15 cellular contexts compared by ENCODE assay signal in genomic region chr4:16626945-16627344, GRCh38.
DNase-seq lines count a peak whose midpoint lies in the region; ATAC-seq, FAIRE-seq and TF ChIP-seq lines count a peak whose summit lies in the region.
"Had no signal": no experiment of that assay in that cellular context is flagged by ENCODE, and none has a peak within 500 bp of the region (broad histone marks: within the 10 kb centered on the region; RNA-seq: fewer than 3 reads in every experiment).

No MANE protein-coding gene starts in this region.

- no peak overlapping the region for H3K4me3 ChIP-seq in BJ (ENCODE audit: low read depth, low read length)
- H3K4me3 ChIP-seq in RWPE2 (ENCODE audit: severe bottlenecking), result no peak overlapping the region
- no peak overlapping the region for H3K4me3 ChIP-seq in pancreas
- H3K4me3 ChIP-seq: lower lobe of right lung had no signal

- CTCF ChIA-PET in BJ (lab: Yijun Ruan, JAX), result no interaction called here

- FAIRE-seq in pancreas (lab: Jason Lieb, UNC) (no peak), GM19239 (lab: Jason Lieb, UNC) (no peak)
- FAIRE-seq: TTC549 had no signal

- WGBS in pancreas, 2 donors, result 60 to 73% methylated on average over 5 of the region's 5 CpGs

- H3K27me3 ChIP-seq in BJ (ENCODE audit: control insufficient read depth, insufficient read depth, low read length) (no peaks in the 10 kb centered on the region), RWPE2 (ENCODE audit: insufficient read depth, poor library complexity, severe bottlenecking) (no peaks in the 10 kb centered on the region), pancreas (no peaks in the 10 kb centered on the region)

- H3K9me3 ChIP-seq in RWPE2 (ENCODE audit: severe bottlenecking), result no peaks in the 10 kb centered on the region
- H3K9me3 ChIP-seq in pancreas, result no peaks in the 10 kb centered on the region
- H3K9me3 ChIP-seq: lower lobe of right lung had no signal

- H3K27ac ChIP-seq in RWPE2 (ENCODE audit: poor library complexity, severe bottlenecking) (peak overlapping the region; percentile 91), pancreas (no peak overlapping the region)
- H3K27ac ChIP-seq: lower lobe of right lung had no signal

- DNase-seq in BJ (ENCODE audit: low read depth) (peak; percentile 80), RWPE2 (ENCODE audit: low spot score) (no peak), fibroblast of peridontal ligament (ENCODE audit: extremely low read depth) (peak; percentile 99), pancreas (no peak), GM19239 (ENCODE audit: insufficient read length, low spot score) (no peak), NCI-H69 (lab: John Stamatoyannopoulos, UW) (no peak)
- no peak for DNase-seq in activated naive CD4-positive, alpha-beta T cell treated with Interleukin-2 at 50 U/mL for 16 hours
- DNase-seq: activated gamma-delta T cell treated with Interleukin-2 at 50 U/mL for 16 hours; CD4-positive, alpha-beta memory T cell; endodermal cell; lower lobe of right lung; NCI-H1092 treated with DMSO at 0.1 percent for 48 hours had no signal

- POLR2A ChIA-PET in BJ (lab: Charles Lee), result no interaction called here

- no peak for TF ChIP-seq CTCF in BJ (IDR thresholded peaks at IDR 0.05; ENCODE audit: insufficient read depth, low read depth, low read length)
- no peak for TF ChIP-seq CTCF in RWPE2 (IDR thresholded peaks at IDR 0.05; ENCODE audit: poor library complexity, severe bottlenecking)
- TF ChIP-seq CTCF in pancreas (IDR thresholded peaks at IDR 0.05), result no peak

- intact Hi-C loops in pancreas (cut with DNase I), result no loop called here

- H3K4me1 ChIP-seq in RWPE2 (ENCODE audit: insufficient read depth, poor library complexity, severe bottlenecking), result peaks cover 24% of the 10 kb centered on the region
- no peaks in the 10 kb centered on the region for H3K4me1 ChIP-seq in pancreas
- H3K4me1 ChIP-seq: lower lobe of right lung had no signal

- no peaks in the 10 kb centered on the region for H3K36me3 ChIP-seq in BJ (ENCODE audit: control insufficient read depth, insufficient read depth, low read length)
- no peaks in the 10 kb centered on the region for H3K36me3 ChIP-seq in RWPE2 (ENCODE audit: low read depth)
- H3K36me3 ChIP-seq in pancreas, result no peaks in the 10 kb centered on the region
- H3K36me3 ChIP-seq: lower lobe of right lung had no signal

- peak; percentile 87 for ATAC-seq in RWPE2 (ENCODE audit: low read depth)
- peak in 3 of 4 donors; percentile 44 to 76 (median 53) for ATAC-seq in pancreas
- ATAC-seq in HG03378 (IDR thresholded peaks at IDR 0.05; ENCODE audit: unreplicated experiment), result no peak
- ATAC-seq: stimulated activated effector memory CD8-positive, alpha-beta T cell treated with anti-CD3 and anti-CD28 coated beads, Interleukin-12 subunit alpha, Interleukin-12 subunit beta, amount 100 ng/mL, for 72 hours had no signal

Comparison
In these comparisons a context has a peak if more than half of its experiments do, and no peak if none do; other contexts are left out.
1. DNase-seq: peak in BJ (single experiment) and fibroblast of peridontal ligament (single experiment); none in RWPE2 (single experiment), pancreas (0 of 6), GM19239 (single experiment), NCI-H69 (single experiment) and activated naive CD4-positive, alpha-beta T cell treated with Interleukin-2 at 50 U/mL for 16 hours (single experiment).